10 cellular contexts compared by ENCODE assay signal in the genomic region with DNA sequence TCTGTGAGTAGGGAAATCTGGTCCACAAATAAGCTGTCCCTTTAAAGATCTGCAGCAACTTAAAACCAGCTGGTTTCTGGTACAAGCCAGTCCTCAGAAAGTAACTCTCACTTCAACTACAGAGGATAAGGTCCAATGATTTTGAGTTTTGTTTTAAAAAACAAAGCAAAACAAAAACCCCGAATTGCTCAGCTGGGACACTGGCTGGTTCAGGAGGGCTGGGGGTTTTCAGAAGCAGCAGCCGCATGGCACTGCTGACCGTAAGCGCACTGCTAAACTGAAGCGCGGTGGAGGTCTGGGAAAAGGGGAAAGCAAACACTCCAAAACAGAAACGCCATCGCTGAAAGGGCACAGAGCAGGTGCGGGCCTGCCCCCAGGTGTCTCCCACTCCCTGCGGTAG. TPM values are rescaled to one million over a fixed set of nuclear protein-coding genes. Genes with fewer than 3 reads are reported as not detected.
DNase-seq lines count a peak whose midpoint lies in the region; ATAC-seq and TF ChIP-seq lines count a peak whose summit lies in the region.
"Had no signal": no experiment of that assay in that cellular context is flagged by ENCODE, and none has a peak within 500 bp of the region (broad histone marks: within the 10 kb centered on the region; RNA-seq: fewer than 3 reads in every experiment).

No MANE protein-coding gene starts in this region.

- intact Hi-C loops in heart right ventricle (cut with DNase I) = loop anchor here in 1 of 10 donors (10.0 kb wide), 1 partner anchor 60 kb away; no protein-coding TSS in a partner anchor
- intact Hi-C loops in Right ventricle myocardium inferior (cut with DNase I) = no loop called here
- intact Hi-C loops in lower lobe of right lung (cut with DNase I) = no loop called here

- WGBS in heart right ventricle, 2 donors = 44 to 60% methylated on average over 10 of the region's 10 CpGs

- no peak for TF ChIP-seq CTCF in heart right ventricle (IDR thresholded peaks at IDR 0.05)
- no peak for TF ChIP-seq CTCF in OCI-LY3 (IDR thresholded peaks at IDR 0.05; ENCODE audit: low read depth, low read length)
- TF ChIP-seq CTCF in lower lobe of right lung (IDR thresholded peaks at IDR 0.05) = no peak

- H3K4me2 ChIP-seq in OCI-LY3 (ENCODE audit: low read length) = peak overlapping the region; percentile 82

- no peak overlapping the region for H3K4me3 ChIP-seq in heart right ventricle
- H3K4me3 ChIP-seq in OCI-LY3 (ENCODE audit: low read length) = peak overlapping the region; percentile 57
- no peak overlapping the region for H3K4me3 ChIP-seq in lower lobe of right lung

- peak overlapping the region; percentile 30; the same call in 1 of the 2 replicates for H3K9ac ChIP-seq in OCI-LY3 (ENCODE audit: low read length)

- H3K4me3 Mint-ChIP-seq in stimulated activated naive B cell treated with anti-CD40 and anti-IgM and Interleukin-4, amounts not matched to agents 10 μg/mL and 1 μg/mL and 100 μg/mL, for 72 hours = peak overlapping the region; percentile 70 to 72

- H2AFZ ChIP-seq in OCI-LY3 (ENCODE audit: low read depth, low read length) = no peak overlapping the region

- peak overlapping the region; percentile 91 for H3K27ac Mint-ChIP-seq in stimulated activated naive B cell treated with anti-CD40 and anti-IgM and Interleukin-4, amounts not matched to agents 10 μg/mL and 1 μg/mL and 100 μg/mL, for 72 hours

- peaks cover 37 to 55% of the 10 kb centered on the region in 2 donors for H3K36me3 Mint-ChIP-seq in stimulated activated naive B cell treated with anti-CD40 and anti-IgM and Interleukin-4, amounts not matched to agents 10 μg/mL and 1 μg/mL and 100 μg/mL, for 72 hours

- H3K9me3 Mint-ChIP-seq in stimulated activated naive B cell treated with anti-CD40 and anti-IgM and Interleukin-4, amounts not matched to agents 10 μg/mL and 1 μg/mL and 100 μg/mL, for 72 hours = no peaks in the 10 kb centered on the region

- peaks cover 67 to 94% of the 10 kb centered on the region in 2 donors for H3K4me1 Mint-ChIP-seq in stimulated activated naive B cell treated with anti-CD40 and anti-IgM and Interleukin-4, amounts not matched to agents 10 μg/mL and 1 μg/mL and 100 μg/mL, for 72 hours

- H3K4me1 ChIP-seq in heart right ventricle (peaks cover 12 to 84% (median 46%) of the 10 kb centered on the region in 9 donors), OCI-LY3 (ENCODE audit: low read length) (peaks cover 37% of the 10 kb centered on the region), lower lobe of right lung (no peaks in the 10 kb centered on the region)

- H3K79me2 ChIP-seq in OCI-LY3 (ENCODE audit: low read length) = peaks cover 99% of the 10 kb centered on the region

- H3K36me3 ChIP-seq in heart right ventricle (no peaks in the 10 kb centered on the region), OCI-LY3 (replicated peaks; ENCODE audit: low read depth, low read length) (peaks cover 34% of the 10 kb centered on the region), lower lobe of right lung (no peaks in the 10 kb centered on the region)

- H3K27me3 Mint-ChIP-seq in stimulated activated naive B cell treated with anti-CD40 and anti-IgM and Interleukin-4, amounts not matched to agents 10 μg/mL and 1 μg/mL and 100 μg/mL, for 72 hours = no peaks in the 10 kb centered on the region

- peaks cover 95% of the 10 kb centered on the region for H4K20me1 ChIP-seq in OCI-LY3 (ENCODE audit: insufficient read depth, low read length)

- DNase-seq in heart right ventricle = no peak
- no peak for DNase-seq in Right ventricle myocardium inferior (ENCODE audit: missing footprints)
- peak; percentile 66 for DNase-seq in stimulated activated naive B cell treated with anti-CD40 and anti-IgM and Interleukin-4, amounts not matched to agents 10 μg/mL and 1 μg/mL and 100 μg/mL, for 72 hours
- DNase-seq in NCI-H2227 treated with DMSO at 0.1 percent for 48 hours (lab: John Stamatoyannopoulos, UW) = no peak
- no peak for DNase-seq in lower lobe of right lung
- DNase-seq in SW480 (ENCODE audit: low spot score) = no peak
- DNase-seq: effector CD8-positive, alpha-beta T cell; NCI-H1092 treated with DMSO at 0.1 percent for 48 hours had no signal

- H3K9me3 ChIP-seq in heart right ventricle (no peaks in the 10 kb centered on the region), OCI-LY3 (ENCODE audit: insufficient read depth, low read length) (no peaks in the 10 kb centered on the region), lower lobe of right lung (no peaks in the 10 kb centered on the region)

- ATAC-seq in heart right ventricle = no peak
- ATAC-seq in Right ventricle myocardium inferior = no peak
- ATAC-seq in HG02852 (IDR thresholded peaks at IDR 0.05; ENCODE audit: unreplicated experiment) = peak; percentile 77
- ATAC-seq in stimulated activated naive B cell treated with anti-CD40 and anti-IgM and Interleukin-4, amounts not matched to agents 10 μg/mL and 1 μg/mL and 100 μg/mL, for 72 hours (replicated peaks) = peak; percentile 94 to 96
- no peak for ATAC-seq in lower lobe of right lung

- H3K27ac ChIP-seq in heart right ventricle (peak overlapping the region in 7 of 10 donors; percentile 14 to 63 (median 27)), OCI-LY3 (ENCODE audit: low read length) (peak overlapping the region; percentile 73), lower lobe of right lung (no peak overlapping the region)

- H3K27me3 ChIP-seq in heart right ventricle (no peaks in the 10 kb centered on the region), OCI-LY3 (ENCODE audit: low read depth, low read length) (no peaks in the 10 kb centered on the region), lower lobe of right lung (ENCODE audit: low read depth) (no peaks in the 10 kb centered on the region)

RNA-seq across cellular contexts. Expression of a gene that starts 59.7 kb away (rescaled TPM):
- total RNA-seq in heart right ventricle = 100 to 1,000 TPM in 9 of 10 donors, 10 to 100 TPM in 1; 74.7 to 137 (median 112) TPM
- polyA plus RNA-seq in heart right ventricle = 10 to 100 TPM; 13.2 to 63.1 TPM
- 85.7 TPM for total RNA-seq in Right ventricle myocardium inferior
- 23.5 TPM for total RNA-seq in lower lobe of right lung

Comparison
In these comparisons a context has a peak if more than half of its experiments do, and no peak if none do; other contexts are left out.
1. ATAC-seq: peak in HG02852 (single experiment) and stimulated activated naive B cell treated with anti-CD40 and anti-IgM and Interleukin-4, amounts not matched to agents 10 μg/mL and 1 μg/mL and 100 μg/mL, for 72 hours (2 of 2); none in heart right ventricle (0 of 8), Right ventricle myocardium inferior (single experiment) and lower lobe of right lung (0 of 2).